ENCODE assay signal across 8 cellular contexts in the genomic region with DNA sequence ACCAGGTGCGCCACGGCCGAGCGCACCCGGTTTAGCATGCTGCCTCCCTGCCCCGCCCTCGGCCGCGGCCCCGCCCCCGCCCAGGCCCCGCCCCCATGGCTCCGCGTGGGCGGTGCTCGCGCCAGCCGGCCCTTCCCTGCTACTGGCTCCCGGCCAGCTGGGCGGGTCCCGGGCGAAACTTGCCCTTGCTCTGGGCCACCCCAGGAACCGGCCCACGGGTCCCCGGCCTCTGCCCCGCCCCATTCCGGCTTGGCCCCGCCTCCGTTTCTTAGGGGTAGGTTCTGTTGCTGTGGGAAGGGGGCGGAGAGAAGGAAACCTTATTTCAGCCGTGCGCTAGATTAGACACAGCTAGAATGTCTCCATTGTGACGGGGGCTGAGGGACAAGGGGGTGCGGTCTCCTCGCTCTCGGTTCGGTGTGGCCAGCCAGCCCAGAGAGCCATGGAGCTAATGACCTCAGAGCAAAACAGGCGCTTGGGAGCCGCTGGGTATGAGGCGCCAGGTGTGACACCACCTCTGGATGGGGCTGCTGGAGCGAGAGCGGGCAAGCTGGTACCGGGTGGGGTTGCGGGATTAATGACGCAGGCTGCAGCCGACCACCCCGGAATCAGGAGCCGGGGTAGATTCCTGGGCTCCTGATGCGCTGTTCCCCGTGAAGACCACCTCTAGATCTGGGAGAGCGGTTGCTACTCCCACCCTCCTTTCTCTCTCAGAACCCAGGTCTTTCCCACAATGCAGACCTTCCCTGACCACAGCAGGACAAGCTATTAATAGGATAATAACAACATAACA. TPM values are rescaled to one million over a fixed set of nuclear protein-coding genes. Genes with fewer than 3 reads are reported as not detected.
A peak's percentile ranks its signal among the peaks of the same experiment; 100 is the strongest.
DNase-seq lines count a peak whose midpoint lies in the region; ATAC-seq, FAIRE-seq and TF ChIP-seq lines count a peak whose summit lies in the region.

A gene with protein sequence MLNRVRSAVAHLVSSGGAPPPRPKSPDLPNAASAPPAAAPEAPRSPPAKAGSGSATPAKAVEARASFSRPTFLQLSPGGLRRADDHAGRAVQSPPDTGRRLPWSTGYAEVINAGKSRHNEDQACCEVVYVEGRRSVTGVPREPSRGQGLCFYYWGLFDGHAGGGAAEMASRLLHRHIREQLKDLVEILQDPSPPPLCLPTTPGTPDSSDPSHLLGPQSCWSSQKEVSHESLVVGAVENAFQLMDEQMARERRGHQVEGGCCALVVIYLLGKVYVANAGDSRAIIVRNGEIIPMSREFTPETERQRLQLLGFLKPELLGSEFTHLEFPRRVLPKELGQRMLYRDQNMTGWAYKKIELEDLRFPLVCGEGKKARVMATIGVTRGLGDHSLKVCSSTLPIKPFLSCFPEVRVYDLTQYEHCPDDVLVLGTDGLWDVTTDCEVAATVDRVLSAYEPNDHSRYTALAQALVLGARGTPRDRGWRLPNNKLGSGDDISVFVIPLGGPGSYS (minus strand): TSS at position 69 of the 790 bp plus-strand sequence. CDS start 31 bp downstream, at position 38.

- H3K9me3 ChIP-seq in mucosa of stomach (ENCODE audit: control insufficient read depth, low read length): no peaks in the 10 kb centered on the region

- no peak for FAIRE-seq in D721Med (lab: Jason Lieb, UNC)

- H3K27me3 ChIP-seq in mucosa of stomach (ENCODE audit: control insufficient read depth, insufficient read depth, low read length): peaks cover 28% of the 10 kb centered on the region

- no peaks in the 10 kb centered on the region for H3K36me3 ChIP-seq in mucosa of stomach (ENCODE audit: control insufficient read depth, insufficient read depth, low read length)

- peak within 1 kb of the TSS; percentile 47 for H3K9ac ChIP-seq in mucosa of stomach (ENCODE audit: low read length)

- H3K4me3 ChIP-seq in mucosa of stomach (ENCODE audit: low read length): peak within 1 kb of the TSS; percentile 61

- DNase-seq in D721Med (ENCODE audit: insufficient read length, low spot score) (peak; percentile 93), HT1080 (ENCODE audit: low read depth) (peak; percentile 89), OCI-M2 (lab: John Stamatoyannopoulos, UW; ENCODE audit: unreplicated experiment) (peak; percentile 46), activated T-cell treated with anti-CD3 and anti-CD28 coated beads for 48 hours (ENCODE audit: low read depth) (peak; percentile 96)
- DNase-seq in stimulated activated CD8-positive, alpha-beta memory T cell treated with anti-CD3 and anti-CD28 coated beads, Interleukin-4, amount 100 ng/mL, for 24 hours (ENCODE audit: low read depth): peak; percentile 95

- TF ChIP-seq CTCF in D721Med (IDR thresholded peaks at IDR 0.05; ENCODE audit: insufficient read depth, missing control alignments): no peak

- H3K4me1 ChIP-seq in mucosa of stomach (ENCODE audit: control insufficient read depth, insufficient read depth, low read length): peaks cover 28% of the 10 kb centered on the region

- peak; percentile 77 for ATAC-seq in GM21423 (IDR thresholded peaks at IDR 0.05; ENCODE audit: unreplicated experiment)
- ATAC-seq in esophagus mucosa: peak; percentile 87

RNA-seq across cellular contexts. Expression of the gene that starts here (rescaled TPM):
- total RNA-seq in HT1080 (2014; rRNA removed; shearing (Covaris generic)): 0.27 and 0.59 TPM in 2 replicates
- 0.99 and 1.1 TPM in 2 replicates for polyA plus RNA-seq in HT1080 (2015; cell fraction: cytosol; rRNA removed)
- polyA plus RNA-seq in HT1080 (2015; cell fraction: nucleus; rRNA removed): 1.6 and 1.8 TPM in 2 replicates
- 2.1 TPM for total RNA-seq in esophagus mucosa

Comparison
In these comparisons a context has a peak if more than half of its experiments do, and no peak if none do; other contexts are left out.
1. Peak in every context shown above with its lines: DNase-seq, ATAC-seq and H3K4me3 ChIP-seq.
2. DNase-seq: peak in every context shown above with its lines; median percentile 96 in activated T-cell treated with anti-CD3 and anti-CD28 coated beads for 48 hours; 95 in stimulated activated CD8-positive, alpha-beta memory T cell treated with anti-CD3 and anti-CD28 coated beads, Interleukin-4, amount 100 ng/mL, for 24 hours; 93 in D721Med; 89 in HT1080; 46 in OCI-M2.